Comparison of ENCODE assay signal across 25 cellular contexts in genomic region chr3:194817592-194818325, GRCh38.
"Had no signal": no experiment of that assay in that cellular context is flagged by ENCODE, and none has a peak within 500 bp of the region (broad histone marks: within the 10 kb centered on the region; RNA-seq: fewer than 3 reads in every experiment).

No MANE protein-coding gene starts in this region.

- H3K27me3 ChIP-seq: body of pancreas, cardiac muscle cell, heart right ventricle, tibial nerve, uterus had no signal

- H3K27ac ChIP-seq: body of pancreas, cardiac muscle cell, heart right ventricle, parathyroid adenoma, tibial nerve, uterus had no signal

- H2AFZ ChIP-seq: parathyroid adenoma had no signal

- H3K36me3 ChIP-seq: cardiac muscle cell, heart right ventricle, tibial nerve, uterus had no signal

- H3K36me3 Mint-ChIP-seq: activated CD4-positive, alpha-beta memory T cell treated with anti-CD3 and anti-CD28 coated beads for 36 hours had no signal

- H3K4me1 ChIP-seq: body of pancreas, parathyroid adenoma, uterus had no signal

- H3K79me2 ChIP-seq: parathyroid adenoma had no signal

- H3K9me3 Mint-ChIP-seq: activated CD4-positive, alpha-beta memory T cell treated with anti-CD3 and anti-CD28 coated beads for 36 hours; activated naive CD8-positive, alpha-beta T cell treated with anti-CD3 and anti-CD28 coated beads, Interleukin-2, amount 50 U/mL, for 24 hours; memory B cell; nephron progenitor cell; stimulated activated naive CD8-positive, alpha-beta T cell treated with anti-CD3 and anti-CD28 coated beads, Interleukin-15, amount 100 ng/mL, for 72 hours had no signal

- DNase-seq: activated CD4-positive, alpha-beta memory T cell treated with anti-CD3 and anti-CD28 coated beads for 36 hours; activated CD4-positive, alpha-beta T cell treated with anti-CD3 and anti-CD28 coated beads for 48 hours; activated gamma-delta T cell; activated naive CD4-positive, alpha-beta T cell treated with anti-CD3 and anti-CD28 coated beads, Interleukin-2, amount 50 U/mL, for 16 hours; activated naive CD8-positive, alpha-beta T cell treated with anti-CD3 and anti-CD28 coated beads, Interleukin-2, amount 50 U/mL, for 24 hours; activated T-cell treated with anti-CD3 and anti-CD28 coated beads, Interleukin-2, amount 50 U/mL, for 48 hours; body of pancreas; erythroblast; foreskin fibroblast; heart right ventricle; islet precursor cell; left cardiac atrium; nephron progenitor cell; nucleus accumbens; right cardiac atrium; stimulated activated CD4-positive, alpha-beta T cell treated with anti-CD3 and anti-CD28 coated beads, Interleukin-12 subunit alpha, Interleukin-12 subunit beta, amount 100 ng/mL, for 4 hours; stimulated activated CD4-positive, alpha-beta T cell treated with anti-CD3 and anti-CD28 coated beads, Interleukin-4, amount 100 ng/mL, for 4 hours; stimulated activated naive CD8-positive, alpha-beta T cell treated with anti-CD3 and anti-CD28 coated beads, Interleukin-15, amount 100 ng/mL, for 72 hours; T1000; uterus had no signal

- H3K4me3 Mint-ChIP-seq: activated CD4-positive, alpha-beta memory T cell treated with anti-CD3 and anti-CD28 coated beads for 36 hours; activated naive CD8-positive, alpha-beta T cell treated with anti-CD3 and anti-CD28 coated beads, Interleukin-2, amount 50 U/mL, for 24 hours; memory B cell; nephron progenitor cell; stimulated activated naive CD8-positive, alpha-beta T cell treated with anti-CD3 and anti-CD28 coated beads, Interleukin-15, amount 100 ng/mL, for 72 hours had no signal

- H3K4me1 Mint-ChIP-seq: activated naive CD8-positive, alpha-beta T cell treated with anti-CD3 and anti-CD28 coated beads, Interleukin-2, amount 50 U/mL, for 24 hours; stimulated activated naive CD8-positive, alpha-beta T cell treated with anti-CD3 and anti-CD28 coated beads, Interleukin-15, amount 100 ng/mL, for 72 hours had no signal

- FAIRE-seq: endometrium had no signal

- H3K4me3 ChIP-seq: body of pancreas, cardiac muscle cell, heart right ventricle, tibial nerve, uterus had no signal

- ATAC-seq: activated naive CD8-positive, alpha-beta T cell treated with anti-CD3 and anti-CD28 coated beads, Interleukin-2, amount 50 U/mL, for 24 hours; body of pancreas; heart right ventricle; left cardiac atrium; stimulated activated naive CD8-positive, alpha-beta T cell treated with anti-CD3 and anti-CD28 coated beads, Interleukin-15, amount 100 ng/mL, for 72 hours had no signal

- H3K9me3 ChIP-seq: body of pancreas, heart right ventricle, tibial nerve, uterus had no signal

- H3K9ac ChIP-seq: parathyroid adenoma had no signal

- H3K27ac Mint-ChIP-seq: activated CD4-positive, alpha-beta memory T cell treated with anti-CD3 and anti-CD28 coated beads for 36 hours; memory B cell had no signal
